27 cellular contexts compared by ENCODE assay signal in the genomic region with DNA sequence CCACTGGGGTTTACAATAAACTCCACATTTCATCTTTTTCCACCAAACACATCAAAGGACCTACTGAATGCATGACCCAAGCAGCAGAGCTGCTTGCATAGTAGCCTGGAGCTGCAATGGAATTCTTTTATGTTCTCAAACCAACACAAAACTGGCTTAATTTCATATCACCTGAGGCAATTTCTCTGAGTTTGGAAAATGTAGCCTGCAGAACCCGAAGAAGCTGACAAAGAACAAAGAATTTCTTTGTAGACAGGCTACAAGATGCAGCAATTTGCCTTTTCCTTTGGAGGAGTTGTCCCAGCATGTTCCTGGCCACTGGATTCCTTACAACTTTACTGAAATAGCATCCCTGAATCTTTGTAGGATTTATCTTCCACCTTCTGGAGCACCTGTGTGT.
"Had no signal": no experiment of that assay in that cellular context is flagged by ENCODE, and none has a peak within 500 bp of the region (broad histone marks: within the 10 kb centered on the region; RNA-seq: fewer than 3 reads in every experiment).

No MANE protein-coding gene starts in this region.

- H3K9me3 ChIP-seq: left ventricle myocardium inferior, mucosa of descending colon, ovary, stomach, testis, thyroid gland, transverse colon, upper lobe of left lung had no signal

- H3K4me1 ChIP-seq: left ventricle myocardium inferior, stomach, testis, thyroid gland, transverse colon, upper lobe of left lung had no signal

- H3K27ac Mint-ChIP-seq: memory B cell; naive thymus-derived CD4-positive, alpha-beta T cell; natural killer cell treated with Interleukin-12 subunit alpha and Interleukin-12 subunit beta and Interleukin-15 and Interleukin-18, amount 100 ng/mL, for 72 hours; progenitor cell of endocrine pancreas; stimulated activated naive B cell treated with anti-CD40 and anti-IgM and Interleukin-4, amounts not matched to agents 10 μg/mL and 1 μg/mL and 100 μg/mL, for 72 hours had no signal

- H3K27me3 ChIP-seq: ovary, stomach, testis, thyroid gland, transverse colon, upper lobe of left lung had no signal

- FAIRE-seq: keratinocyte, urothelium cell line had no signal

- ATAC-seq: left colon; mucosa of descending colon; naive thymus-derived CD4-positive, alpha-beta T cell; natural killer cell treated with Interleukin-12 subunit alpha and Interleukin-12 subunit beta and Interleukin-15 and Interleukin-18, amount 100 ng/mL, for 72 hours; right cardiac atrium; sciatic nerve; stimulated activated naive B cell treated with anti-CD40 and anti-IgM and Interleukin-4, amounts not matched to agents 10 μg/mL and 1 μg/mL and 100 μg/mL, for 72 hours; stimulated activated naive CD8-positive, alpha-beta T cell treated with anti-CD3 and anti-CD28 coated beads, Interleukin-15, Interleukin-2, amounts not matched to agents 100 U/mL and 50 U/mL, for 24 hours had no signal

- H3K27ac ChIP-seq: left ventricle myocardium inferior, ovary, skin epidermis, stomach, testis, thyroid gland, transverse colon, upper lobe of left lung had no signal

- H3K36me3 ChIP-seq: left ventricle myocardium inferior, ovary, stomach, thyroid gland, transverse colon, upper lobe of left lung had no signal

- H3K36me3 Mint-ChIP-seq: memory B cell; natural killer cell treated with Interleukin-12 subunit alpha and Interleukin-12 subunit beta and Interleukin-15 and Interleukin-18, amount 100 ng/mL, for 72 hours; stimulated activated naive B cell treated with anti-CD40 and anti-IgM and Interleukin-4, amounts not matched to agents 10 μg/mL and 1 μg/mL and 100 μg/mL, for 72 hours had no signal

- H3K27me3 Mint-ChIP-seq: memory B cell, progenitor cell of endocrine pancreas had no signal

- H3K4me3 Mint-ChIP-seq: memory B cell; naive thymus-derived CD4-positive, alpha-beta T cell; natural killer cell treated with Interleukin-12 subunit alpha and Interleukin-12 subunit beta and Interleukin-15 and Interleukin-18, amount 100 ng/mL, for 72 hours; stimulated activated naive B cell treated with anti-CD40 and anti-IgM and Interleukin-4, amounts not matched to agents 10 μg/mL and 1 μg/mL and 100 μg/mL, for 72 hours had no signal

- DNase-seq: hippocampal formation; left colon; left ventricle myocardium inferior; midbrain; mucosa of descending colon; naive thymus-derived CD4-positive, alpha-beta T cell; ovary; right cardiac atrium; stimulated activated CD4-positive, alpha-beta T cell treated with anti-CD3 and anti-CD28 coated beads, Interleukin-12 subunit alpha, Interleukin-12 subunit beta, amount 100 ng/mL, for 4 hours; stimulated activated CD4-positive, alpha-beta T cell treated with anti-CD3 and anti-CD28 coated beads, Interleukin-15, amount 100 ng/mL, for 24 hours; stimulated activated CD4-positive, alpha-beta T cell treated with anti-CD3 and anti-CD28 coated beads, Interleukin-2, amount 100 ng/mL, for 24 hours; stimulated activated CD4-positive, alpha-beta T cell treated with anti-CD3 and anti-CD28 coated beads, Interleukin-4, amount 100 ng/mL, for 1 hour; stimulated activated naive B cell treated with anti-CD40 and anti-IgM and Interleukin-4, amounts not matched to agents 10 μg/mL and 1 μg/mL and 100 μg/mL, for 72 hours; stimulated activated naive CD8-positive, alpha-beta T cell treated with anti-CD3 and anti-CD28 coated beads, Interleukin-15, Interleukin-2, amounts not matched to agents 100 U/mL and 50 U/mL, for 24 hours; stomach; testis; thyroid gland; transverse colon; upper lobe of left lung had no signal

- H3K9me3 Mint-ChIP-seq: memory B cell; natural killer cell treated with Interleukin-12 subunit alpha and Interleukin-12 subunit beta and Interleukin-15 and Interleukin-18, amount 100 ng/mL, for 72 hours; stimulated activated naive B cell treated with anti-CD40 and anti-IgM and Interleukin-4, amounts not matched to agents 10 μg/mL and 1 μg/mL and 100 μg/mL, for 72 hours had no signal

- H3K4me3 ChIP-seq: left ventricle myocardium inferior, lung, mucosa of descending colon, ovary, skin epidermis, stomach, testis, thyroid gland, transverse colon, upper lobe of left lung had no signal
